12 cellular contexts compared by ENCODE assay signal in genomic region chrX:2711441-2711840, GRCh38.
"Had no signal": no experiment of that assay in that cellular context is flagged by ENCODE, and none has a peak within 500 bp of the region (broad histone marks: within the 10 kb centered on the region; RNA-seq: fewer than 3 reads in every experiment).

No MANE protein-coding gene starts in this region.

- FAIRE-seq: astrocyte had no signal

- H3K4me3 ChIP-seq: dorsolateral prefrontal cortex, tibial nerve, vagina had no signal

- H3K27me3 ChIP-seq: tibial nerve, vagina had no signal

- H3K27ac ChIP-seq: dorsolateral prefrontal cortex had no signal

- H3K9me3 ChIP-seq: left ventricle myocardium inferior, tibial nerve, vagina had no signal

- ATAC-seq: stimulated activated naive B cell treated with anti-CD40 and anti-IgM and Interleukin-4, amounts not matched to agents 10 μg/mL and 1 μg/mL and 100 μg/mL, for 72 hours had no signal

- DNase-seq: activated CD4-positive, CD25-positive, alpha-beta regulatory T cell; activated T-cell treated with anti-CD3 and anti-CD28 coated beads, Interleukin-2, amount 50 U/mL, for 1 hour; hippocampal formation; left ventricle myocardium inferior; nucleus accumbens; retina; stimulated activated CD4-positive, alpha-beta T cell treated with anti-CD3 and anti-CD28 coated beads, Interleukin-2, amount 100 ng/mL, for 48 hours; stimulated activated naive B cell treated with anti-CD40 and anti-IgM and Interleukin-4, amounts not matched to agents 10 μg/mL and 1 μg/mL and 100 μg/mL, for 72 hours had no signal
